In the genomic region with DNA sequence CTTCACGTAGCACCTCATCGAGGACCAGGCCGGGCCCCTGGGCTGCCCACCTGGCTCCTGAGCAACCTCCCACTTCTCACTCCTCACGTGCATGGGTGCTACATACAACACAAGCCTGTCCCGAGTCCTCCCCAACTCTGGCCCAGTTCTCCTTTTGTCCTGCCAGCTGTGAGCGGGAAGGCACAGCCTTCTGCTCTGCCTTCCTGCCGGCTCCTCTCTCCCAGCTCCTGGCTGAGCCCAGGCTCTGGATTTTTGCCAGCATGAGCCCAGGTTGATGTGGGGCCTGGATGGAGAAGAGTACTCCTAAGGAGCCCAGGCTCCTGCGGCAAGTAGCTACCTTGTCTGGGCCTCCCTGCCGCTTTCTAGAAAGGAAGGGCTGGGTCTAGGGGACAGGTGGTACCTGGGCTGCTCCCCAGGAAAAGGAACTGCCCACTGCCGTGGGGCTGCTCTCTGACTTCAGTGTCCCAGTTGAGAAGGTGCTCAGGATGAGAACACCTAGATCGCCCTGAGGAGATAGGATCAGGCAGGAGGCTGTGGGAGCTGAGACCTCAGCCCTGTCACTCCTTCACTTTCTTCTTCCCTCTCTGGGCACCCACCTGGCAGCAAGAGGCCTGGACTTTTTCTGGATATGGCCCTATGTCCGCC, we compare ENCODE assay signal across 11 cellular contexts. TPM values are rescaled to one million over a fixed set of nuclear protein-coding genes. Genes with fewer than 3 reads are reported as not detected.
DNase-seq lines count a peak whose midpoint lies in the region; ATAC-seq and TF ChIP-seq lines count a peak whose summit lies in the region.
"Had no signal": no experiment of that assay in that cellular context is flagged by ENCODE, and none has a peak within 500 bp of the region (broad histone marks: within the 10 kb centered on the region; RNA-seq: fewer than 3 reads in every experiment).

No MANE protein-coding gene starts in this region.

- no peaks in the 10 kb centered on the region for H3K27me3 Mint-ChIP-seq in activated CD4-positive, alpha-beta T cell treated with anti-CD3 and anti-CD28 coated beads, Interleukin-2, amount 10 ng/mL, durations not matched to agents 24 days and 14 days
- H3K27me3 Mint-ChIP-seq in activated naive CD4-positive, alpha-beta T cell treated with anti-CD3 and anti-CD28 coated beads for 36 hours (ENCODE audit: low read depth) = no peaks in the 10 kb centered on the region

- TF ChIP-seq CTCF in colonic mucosa (IDR thresholded peaks at IDR 0.05) (no peak), vagina (IDR thresholded peaks at IDR 0.05) (no peak)

- intact Hi-C loops in activated CD4-positive, alpha-beta T cell treated with anti-CD3 and anti-CD28 coated beads, Interleukin-2, amount 10 ng/mL, durations not matched to agents 24 days and 14 days (cut with micrococcal nuclease) = no loop called here
- intact Hi-C loops in colonic mucosa (cut with DNase I) (no loop called here), vagina (cut with DNase I) (no loop called here)
- intact Hi-C loops in activated naive CD4-positive, alpha-beta T cell treated with anti-CD3 and anti-CD28 coated beads for 36 hours (cut with micrococcal nuclease) = no loop called here

- no peak overlapping the region for H3K4me3 Mint-ChIP-seq in activated CD4-positive, alpha-beta T cell treated with anti-CD3 and anti-CD28 coated beads, Interleukin-2, amount 10 ng/mL, durations not matched to agents 24 days and 14 days
- H3K4me3 Mint-ChIP-seq in activated naive CD4-positive, alpha-beta T cell treated with anti-CD3 and anti-CD28 coated beads for 36 hours = no peak overlapping the region
- H3K4me3 Mint-ChIP-seq: effector memory CD8-positive, alpha-beta T cell had no signal

- H3K27ac ChIP-seq in colonic mucosa = peak overlapping the region; percentile 86
- H3K27ac ChIP-seq in muscle layer of colon (ENCODE audit: low read depth, low read length) = peak overlapping the region; percentile 95
- H3K27ac ChIP-seq in vagina = peak overlapping the region; percentile 77

- peaks cover 18% of the 10 kb centered on the region for H3K4me1 ChIP-seq in colonic mucosa
- H3K4me1 ChIP-seq in muscle layer of colon (ENCODE audit: insufficient read depth, low read length) = peaks cover 72% of the 10 kb centered on the region
- peaks cover 74% of the 10 kb centered on the region for H3K4me1 ChIP-seq in vagina

- no peaks in the 10 kb centered on the region for H3K4me1 Mint-ChIP-seq in activated CD4-positive, alpha-beta T cell treated with anti-CD3 and anti-CD28 coated beads, Interleukin-2, amount 10 ng/mL, durations not matched to agents 24 days and 14 days
- peaks cover 2% of the 10 kb centered on the region for H3K4me1 Mint-ChIP-seq in activated naive CD4-positive, alpha-beta T cell treated with anti-CD3 and anti-CD28 coated beads for 36 hours (ENCODE audit: low read depth)

- no peak for ATAC-seq in GM18867 (IDR thresholded peaks at IDR 0.05; ENCODE audit: unreplicated experiment)
- ATAC-seq: effector memory CD8-positive, alpha-beta T cell had no signal

- H3K27me3 ChIP-seq in colonic mucosa (no peaks in the 10 kb centered on the region), muscle layer of colon (ENCODE audit: control insufficient read depth in 1 of 2, insufficient read depth in 2 of 2, low read length in 2 of 2) (no peaks in the 10 kb centered on the region), vagina (no peaks in the 10 kb centered on the region)

- H3K36me3 ChIP-seq in colonic mucosa = no peaks in the 10 kb centered on the region
- peaks cover 58% of the 10 kb centered on the region for H3K36me3 ChIP-seq in muscle layer of colon (ENCODE audit: insufficient read depth, low read length)
- H3K36me3 ChIP-seq in vagina = peaks cover 0 to 43% of the 10 kb centered on the region in 2 donors

- H3K4me3 ChIP-seq in colonic mucosa = no peak overlapping the region
- H3K4me3 ChIP-seq in muscle layer of colon (ENCODE audit: low read depth in 1 of 2, low read length in 2 of 2) = peak overlapping the region in 1 of 2 donors; percentile 47
- no peak overlapping the region for H3K4me3 ChIP-seq in vagina

- peak overlapping the region; percentile 25 for H3K27ac Mint-ChIP-seq in activated CD4-positive, alpha-beta T cell treated with anti-CD3 and anti-CD28 coated beads, Interleukin-2, amount 10 ng/mL, durations not matched to agents 24 days and 14 days
- no peak overlapping the region for H3K27ac Mint-ChIP-seq in activated naive CD4-positive, alpha-beta T cell treated with anti-CD3 and anti-CD28 coated beads for 36 hours

- H3K9me3 Mint-ChIP-seq in activated CD4-positive, alpha-beta T cell treated with anti-CD3 and anti-CD28 coated beads, Interleukin-2, amount 10 ng/mL, durations not matched to agents 24 days and 14 days = no peaks in the 10 kb centered on the region
- H3K9me3 Mint-ChIP-seq in activated naive CD4-positive, alpha-beta T cell treated with anti-CD3 and anti-CD28 coated beads for 36 hours = no peaks in the 10 kb centered on the region
- H3K9me3 Mint-ChIP-seq: effector memory CD8-positive, alpha-beta T cell had no signal

- no peak for DNase-seq in activated CD4-positive, alpha-beta T cell treated with anti-CD3 and anti-CD28 coated beads, Interleukin-2, amount 10 ng/mL, durations not matched to agents 24 days and 14 days
- DNase-seq in activated CD4-positive, alpha-beta T cell treated with anti-CD3 and anti-CD28 coated beads, Interleukin-2, amount 50 U/mL, for 4 hours = no peak
- DNase-seq in colonic mucosa = peak; percentile 72
- no peak for DNase-seq in vagina (ENCODE audit: extremely low spot score in 2 of 2)
- DNase-seq in DMS53 treated with DMSO at 0.1 percent for 48 hours (lab: John Stamatoyannopoulos, UW; ENCODE audit: unreplicated experiment) = no peak
- no peak for DNase-seq in activated naive CD4-positive, alpha-beta T cell treated with anti-CD3 and anti-CD28 coated beads for 36 hours
- DNase-seq: ACHN; effector memory CD8-positive, alpha-beta T cell; NK-92 treated with Interleukin-12 subunit alpha and Interleukin-12 subunit beta, amount 100 ng/mL, for 24 hours had no signal

- H3K36me3 Mint-ChIP-seq in activated CD4-positive, alpha-beta T cell treated with anti-CD3 and anti-CD28 coated beads, Interleukin-2, amount 10 ng/mL, durations not matched to agents 24 days and 14 days (ENCODE audit: low read depth) = no peaks in the 10 kb centered on the region
- no peaks in the 10 kb centered on the region for H3K36me3 Mint-ChIP-seq in activated naive CD4-positive, alpha-beta T cell treated with anti-CD3 and anti-CD28 coated beads for 36 hours (ENCODE audit: low read depth)

- TF ChIP-seq POLR2A in vagina (IDR thresholded peaks at IDR 0.05) = no peak

- CTCF ChIA-PET in activated naive CD4-positive, alpha-beta T cell treated with anti-CD3 and anti-CD28 coated beads for 36 hours (lab: Charles Lee) = interaction anchor here (0.8 to 2.0 kb wide), 3 partner anchors 18 to 114 kb away, joined by 3 to 6 read pairs (median 3); no protein-coding TSS in a partner anchor

- H3K9me3 ChIP-seq in colonic mucosa (no peaks in the 10 kb centered on the region), muscle layer of colon (ENCODE audit: low read length) (no peaks in the 10 kb centered on the region), vagina (no peaks in the 10 kb centered on the region)

- H3K9ac ChIP-seq in colonic mucosa (ENCODE audit: low read depth in 2 of 2, low read length in 2 of 2) = peak overlapping the region; percentile 61 to 78
- H3K9ac ChIP-seq in muscle layer of colon (ENCODE audit: low read length) = peak overlapping the region; percentile 53

RNA-seq across cellular contexts. Expression of a gene that starts 23.6 kb away (rescaled TPM):
- 2.1 and 2.4 TPM in 2 replicates for total RNA-seq in activated CD4-positive, alpha-beta T cell treated with anti-CD3 and anti-CD28 coated beads, Interleukin-2, amount 10 ng/mL, durations not matched to agents 24 days and 14 days
- total RNA-seq in colonic mucosa (1 to 10 TPM; 3.6 to 4.5 TPM), vagina (11.5 TPM)
- total RNA-seq in activated naive CD4-positive, alpha-beta T cell treated with anti-CD3 and anti-CD28 coated beads for 36 hours = 1 to 10 TPM; 1.8 to 2.2 TPM

RNA-seq across cellular contexts. Expression of a gene that starts 37.5 kb away (rescaled TPM):
- total RNA-seq in activated CD4-positive, alpha-beta T cell treated with anti-CD3 and anti-CD28 coated beads, Interleukin-2, amount 10 ng/mL, durations not matched to agents 24 days and 14 days = 153 and 155 TPM in 2 replicates
- total RNA-seq in colonic mucosa = 10 to 100 TPM; 17.5 to 40.1 TPM
- 28.0 TPM for total RNA-seq in vagina
- total RNA-seq in activated naive CD4-positive, alpha-beta T cell treated with anti-CD3 and anti-CD28 coated beads for 36 hours = 10 to 100 TPM; 55.8 to 59.6 TPM

RNA-seq across cellular contexts. Expression of a gene that starts 39.0 kb away (rescaled TPM):
- 118 and 121 TPM in 2 replicates for total RNA-seq in activated CD4-positive, alpha-beta T cell treated with anti-CD3 and anti-CD28 coated beads, Interleukin-2, amount 10 ng/mL, durations not matched to agents 24 days and 14 days
- total RNA-seq in colonic mucosa (100 to 1,000 TPM in 1 of 2 donors, 10 to 100 TPM in 1; 56.7 to 119 TPM), vagina (22.6 TPM)
- total RNA-seq in activated naive CD4-positive, alpha-beta T cell treated with anti-CD3 and anti-CD28 coated beads for 36 hours = 10 to 100 TPM; 41.3 to 45.0 TPM
